In the genomic region with DNA sequence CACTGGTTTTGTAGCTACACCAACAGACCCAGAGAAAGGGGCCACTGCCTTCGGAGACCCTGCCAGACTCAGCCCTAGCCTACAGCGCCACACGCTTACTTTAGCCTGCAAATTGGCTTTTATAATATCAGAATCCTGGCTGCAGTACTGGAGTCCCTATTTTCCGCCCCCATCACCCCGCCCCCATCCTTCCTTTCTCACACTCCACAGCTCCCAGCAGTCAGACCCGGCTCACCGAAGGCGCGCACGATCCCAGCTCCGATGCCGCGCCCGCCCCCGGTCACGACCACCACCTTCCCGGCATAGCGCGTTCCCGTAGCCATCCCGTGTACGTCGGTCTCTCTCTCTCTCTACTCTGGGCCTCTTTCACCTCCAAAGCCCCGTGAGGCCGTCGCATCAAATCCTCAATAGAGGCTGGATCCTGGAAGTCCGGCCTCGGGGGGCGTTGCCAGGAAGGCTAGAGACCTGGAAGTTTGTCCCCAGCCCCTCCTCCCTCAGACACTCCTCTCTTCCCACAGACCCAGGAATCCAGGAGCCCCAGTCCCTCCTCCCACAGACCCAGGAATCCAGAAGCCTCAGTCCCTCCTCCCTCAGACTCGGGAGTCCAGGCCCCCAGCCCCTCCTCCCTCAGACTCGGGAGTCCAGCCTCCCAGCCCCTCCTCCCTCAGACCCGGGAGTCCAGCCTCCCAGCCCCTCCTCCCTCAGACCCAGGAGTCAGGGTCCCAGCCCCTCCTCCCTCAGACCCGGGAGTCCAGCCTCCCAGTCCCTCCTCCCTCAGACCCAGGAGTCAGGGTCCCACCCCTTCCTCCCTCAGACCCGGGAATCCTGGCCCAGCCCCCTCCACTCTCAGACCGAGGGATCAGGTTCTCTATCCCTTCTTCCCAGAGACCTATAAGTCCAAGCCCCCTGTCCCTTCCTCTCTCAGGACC, we compare ENCODE assay signal across 8 cellular contexts. TPM values are rescaled to one million over a fixed set of nuclear protein-coding genes. Genes with fewer than 3 reads are reported as not detected.
A peak's percentile ranks its signal among the peaks of the same experiment; 100 is the strongest.
DNase-seq lines count a peak whose midpoint lies in the region; ATAC-seq and TF ChIP-seq lines count a peak whose summit lies in the region.

A gene (minus strand): TSS at position 403 of the 929 bp plus-strand sequence. CDS start 80 bp downstream, at position 323.

- no peaks in the 10 kb centered on the region for H3K9me3 ChIP-seq in cardiac muscle cell (ENCODE audit: low read depth)
- H3K9me3 ChIP-seq in prostate gland, result no peaks in the 10 kb centered on the region

- peak within 1 kb of the TSS; percentile 87 for H3K27ac Mint-ChIP-seq in activated T-helper 17 cell treated with anti-CD3 and anti-CD28 coated beads, Interleukin-2, amount 50 U/mL, for 72 hours

- H3K27me3 ChIP-seq in cardiac muscle cell, result no peaks in the 10 kb centered on the region
- H3K27me3 ChIP-seq in prostate gland (replicated peaks; ENCODE audit: insufficient read depth), result no peaks in the 10 kb centered on the region

- H3K27me3 Mint-ChIP-seq in activated T-helper 17 cell treated with anti-CD3 and anti-CD28 coated beads, Interleukin-2, amount 50 U/mL, for 72 hours, result peaks cover 14% of the 10 kb centered on the region

- peaks cover 8% of the 10 kb centered on the region for H3K4me1 Mint-ChIP-seq in activated T-helper 17 cell treated with anti-CD3 and anti-CD28 coated beads, Interleukin-2, amount 50 U/mL, for 72 hours

- H3K4me3 ChIP-seq in cardiac muscle cell (peak within 1 kb of the TSS; percentile 37), prostate gland (peak within 1 kb of the TSS; percentile 10 to 27)

- TF ChIP-seq CTCF in cardiac muscle cell (IDR thresholded peaks at IDR 0.05; ENCODE audit: low read depth, low read length), result no peak
- peak in 1 of 4 experiments; percentile 27 for TF ChIP-seq CTCF in prostate gland (IDR thresholded peaks at IDR 0.05)
- TF ChIP-seq CTCF in GM20000 (IDR thresholded peaks at IDR 0.05; ENCODE audit: extremely low read depth, missing control alignments), result no peak

- no peaks in the 10 kb centered on the region for H3K9me3 Mint-ChIP-seq in activated T-helper 17 cell treated with anti-CD3 and anti-CD28 coated beads, Interleukin-2, amount 50 U/mL, for 72 hours

- H3K4me1 ChIP-seq in cardiac muscle cell (ENCODE audit: low read depth) (no peaks in the 10 kb centered on the region), prostate gland (replicated peaks) (no peaks in the 10 kb centered on the region)

- peak; percentile 14 for DNase-seq in DMS114 treated with DMSO at 0.1 percent for 48 hours (lab: John Stamatoyannopoulos, UW; ENCODE audit: unreplicated experiment)
- peak; percentile 66 to 68 for DNase-seq in cardiac muscle cell (ENCODE audit: low read depth in 1 of 2, low spot score in 1 of 2)
- no peak for DNase-seq in prostate gland (ENCODE audit: low spot score)
- no peak for DNase-seq in GM20000 (ENCODE audit: low spot score)
- DNase-seq in NCI-H2029 (lab: John Stamatoyannopoulos, UW), result no peak
- no peak for DNase-seq in NCI-H524 treated with DMSO at 0.1 percent for 48 hours (lab: John Stamatoyannopoulos, UW)

- H3K4me3 Mint-ChIP-seq in activated T-helper 17 cell treated with anti-CD3 and anti-CD28 coated beads, Interleukin-2, amount 50 U/mL, for 72 hours, result peak within 1 kb of the TSS; percentile 84

- H3K36me3 ChIP-seq in cardiac muscle cell (no peaks in the 10 kb centered on the region), prostate gland (no peaks in the 10 kb centered on the region)

- no peak for TF ChIP-seq POLR2A in prostate gland (IDR thresholded peaks at IDR 0.05)

- no peaks in the 10 kb centered on the region for H3K36me3 Mint-ChIP-seq in activated T-helper 17 cell treated with anti-CD3 and anti-CD28 coated beads, Interleukin-2, amount 50 U/mL, for 72 hours (ENCODE audit: low read depth)

- WGBS in prostate gland, result 26% methylated on average over 35 of the region's 35 CpGs

- ATAC-seq in HG03520 (IDR thresholded peaks at IDR 0.05; ENCODE audit: unreplicated experiment), result peak; percentile 9
- peak; percentile 28 for ATAC-seq in activated T-helper 17 cell treated with anti-CD3 and anti-CD28 coated beads, Interleukin-2, amount 50 U/mL, for 72 hours (replicated peaks)

- peak within 1 kb of the TSS; percentile 87 for H3K27ac ChIP-seq in cardiac muscle cell
- H3K27ac ChIP-seq in prostate gland, result peak within 1 kb of the TSS; percentile 63 to 67

- intact Hi-C loops in prostate gland (cut with DNase I), result no loop called here

RNA-seq across cellular contexts. Expression of the gene that starts here (rescaled TPM):
- total RNA-seq in activated T-helper 17 cell treated with anti-CD3 and anti-CD28 coated beads, Interleukin-2, amount 50 U/mL, for 72 hours, result 1 to 10 TPM in 1 of 2 donors, not detected in 1; 1.6 TPM
- 27.5 and 43.1 TPM in 2 replicates for total RNA-seq in cardiac muscle cell
- polyA plus RNA-seq in cardiac muscle cell, result 31.7 and 35.1 TPM in 2 replicates
- total RNA-seq in prostate gland, result 10 to 100 TPM; 11.0 to 11.2 TPM

Comparison
In these comparisons a context has a peak if more than half of its experiments do, and no peak if none do; other contexts are left out.
1. RNA of the gene that starts here (total RNA-seq): 27.5 to 43.1 TPM in cardiac muscle cell and 11.0 to 11.2 TPM in prostate gland; 1.6 TPM in activated T-helper 17 cell treated with anti-CD3 and anti-CD28 coated beads, Interleukin-2, amount 50 U/mL, for 72 hours; every median in the first group is over 4 times any median in the second.
2. DNase-seq: peak in DMS114 treated with DMSO at 0.1 percent for 48 hours (single experiment) and cardiac muscle cell (2 of 2); none in prostate gland (single experiment), GM20000 (single experiment), NCI-H2029 (single experiment) and NCI-H524 treated with DMSO at 0.1 percent for 48 hours (single experiment).